Comparison of ENCODE assay signal across 11 cellular contexts in the genomic region with DNA sequence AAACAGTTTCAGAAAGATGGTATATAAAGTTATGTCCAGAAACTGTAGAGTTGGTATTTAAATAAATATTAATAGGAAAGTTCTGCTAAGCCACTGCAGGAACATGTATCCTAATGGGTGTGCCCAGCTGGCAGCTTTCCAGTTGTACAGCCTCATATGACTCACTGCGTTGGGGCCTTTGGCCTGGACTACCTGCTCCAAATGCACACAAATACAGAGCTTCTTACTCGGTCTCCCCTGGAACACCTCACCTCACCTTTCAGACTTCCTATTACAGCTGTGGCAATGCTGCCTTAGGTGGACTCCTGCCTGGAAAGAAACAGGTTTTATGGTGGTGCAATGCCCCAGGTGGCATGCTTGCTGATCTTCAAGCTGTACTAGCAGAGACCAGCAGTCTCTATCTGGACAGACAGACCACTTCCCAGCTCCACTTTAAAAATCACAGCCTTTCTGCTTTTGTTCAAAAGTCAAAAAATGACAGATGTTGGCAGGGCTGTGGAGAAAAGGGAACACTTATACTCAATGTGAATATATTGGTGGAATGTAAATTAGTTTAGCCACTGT.
A peak's percentile ranks its signal among the peaks of the same experiment; 100 is the strongest.
DNase-seq lines count a peak whose midpoint lies in the region; ATAC-seq, FAIRE-seq and TF ChIP-seq lines count a peak whose summit lies in the region.
"Had no signal": no experiment of that assay in that cellular context is flagged by ENCODE, and none has a peak within 500 bp of the region (broad histone marks: within the 10 kb centered on the region; RNA-seq: fewer than 3 reads in every experiment).

No MANE protein-coding gene starts in this region.

- no peak for TF ChIP-seq CTCF in kidney (IDR thresholded peaks at IDR 0.05; ENCODE audit: borderline replicate concordance, extremely low read depth, insufficient read depth)

- H3K9me3 ChIP-seq in kidney (ENCODE audit: control insufficient read depth in 1 of 2, low read length in 2 of 2): no peaks in the 10 kb centered on the region
- H3K9me3 ChIP-seq: tibial artery had no signal

- FAIRE-seq in kidney (lab: Jason Lieb, UNC): no peak

- DNase-seq in AG20443 (ENCODE audit: low spot score) (peak; percentile 29), LHCN-M2 (ENCODE audit: low read depth) (peak; percentile 58), astrocyte of the hippocampus (ENCODE audit: low read depth, low spot score) (peak; percentile 23), kidney (peak; percentile 82), dedifferentiated amniotic fluid mesenchymal stem cell (ENCODE audit: extremely low spot score) (no peak)
- no peak for DNase-seq in stimulated activated CD4-positive, alpha-beta T cell treated with anti-CD3 and anti-CD28 coated beads, Interleukin-1b, Interleukin-23, amount 100 ng/mL, for 48 hours
- DNase-seq in activated effector memory CD4-positive, alpha-beta T cell treated with Interleukin-2 at 50 U/mL for 16 hours: no peak
- DNase-seq: activated CD4-positive, alpha-beta T cell treated with anti-CD3 and anti-CD28 coated beads for 1 hour; caudate nucleus had no signal

- H3K4me3 ChIP-seq in kidney (ENCODE audit: low read length in 2 of 2): no peak overlapping the region
- H3K4me3 ChIP-seq: tibial artery had no signal

- intact Hi-C loops in kidney (cut with DNase I): no loop called here

- H3K36me3 ChIP-seq in kidney (ENCODE audit: control insufficient read depth in 1 of 2, insufficient read depth in 2 of 2, low read length in 2 of 2): no peaks in the 10 kb centered on the region
- H3K36me3 ChIP-seq: tibial artery had no signal

- no peak overlapping the region for H3K9ac ChIP-seq in kidney (ENCODE audit: low read length in 2 of 2)

- H3K27ac ChIP-seq in kidney (ENCODE audit: low read depth in 2 of 2, low read length in 2 of 2): no peak overlapping the region
- H3K27ac ChIP-seq: tibial artery had no signal

- no peak for ATAC-seq in GM18870 (IDR thresholded peaks at IDR 0.05; ENCODE audit: unreplicated experiment)

- no peaks in the 10 kb centered on the region for H3K4me1 ChIP-seq in kidney (ENCODE audit: control insufficient read depth in 1 of 2, insufficient read depth in 1 of 2, low read depth in 1 of 2, low read length in 2 of 2)
- H3K4me1 ChIP-seq: tibial artery had no signal

Comparison
In these comparisons a context has a peak if more than half of its experiments do, and no peak if none do; other contexts are left out.
1. DNase-seq: peak in AG20443 (single experiment), LHCN-M2 (single experiment), astrocyte of the hippocampus (single experiment) and kidney (single experiment); none in stimulated activated CD4-positive, alpha-beta T cell treated with anti-CD3 and anti-CD28 coated beads, Interleukin-1b, Interleukin-23, amount 100 ng/mL, for 48 hours (single experiment), activated effector memory CD4-positive, alpha-beta T cell treated with Interleukin-2 at 50 U/mL for 16 hours (single experiment) and dedifferentiated amniotic fluid mesenchymal stem cell (single experiment).